Comparison of ENCODE assay signal across 1 cellular context in the genomic region with DNA sequence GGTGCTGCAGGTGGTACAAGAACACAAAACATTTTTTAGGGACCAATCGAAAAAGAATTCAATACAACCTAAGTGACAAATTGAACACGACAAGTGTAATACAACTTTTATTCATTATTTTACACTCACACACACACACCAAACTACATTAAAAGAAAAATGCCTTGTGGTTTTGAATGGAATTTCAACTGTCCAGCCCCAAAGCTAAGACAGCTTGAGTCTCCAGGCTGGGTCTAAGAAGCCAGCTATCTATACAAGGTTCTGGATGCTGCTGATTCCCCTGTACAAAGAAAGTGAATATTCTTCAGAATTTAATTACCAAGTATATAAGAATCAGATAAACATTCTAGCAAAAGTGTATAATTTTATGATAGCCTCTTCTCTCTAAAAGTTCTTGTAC.
TF ChIP-seq lines count a peak whose summit lies in the region.

No MANE protein-coding gene starts in this region.

TF ChIP-seq in SK-N-SH treated with all-trans-retinoic acid at 6 μM for 48 hours, 23 proteins besides CTCF, POLR2A, EP300 and RAD21 (continued from another document):
- TF ChIP-seq, protein P1, sequence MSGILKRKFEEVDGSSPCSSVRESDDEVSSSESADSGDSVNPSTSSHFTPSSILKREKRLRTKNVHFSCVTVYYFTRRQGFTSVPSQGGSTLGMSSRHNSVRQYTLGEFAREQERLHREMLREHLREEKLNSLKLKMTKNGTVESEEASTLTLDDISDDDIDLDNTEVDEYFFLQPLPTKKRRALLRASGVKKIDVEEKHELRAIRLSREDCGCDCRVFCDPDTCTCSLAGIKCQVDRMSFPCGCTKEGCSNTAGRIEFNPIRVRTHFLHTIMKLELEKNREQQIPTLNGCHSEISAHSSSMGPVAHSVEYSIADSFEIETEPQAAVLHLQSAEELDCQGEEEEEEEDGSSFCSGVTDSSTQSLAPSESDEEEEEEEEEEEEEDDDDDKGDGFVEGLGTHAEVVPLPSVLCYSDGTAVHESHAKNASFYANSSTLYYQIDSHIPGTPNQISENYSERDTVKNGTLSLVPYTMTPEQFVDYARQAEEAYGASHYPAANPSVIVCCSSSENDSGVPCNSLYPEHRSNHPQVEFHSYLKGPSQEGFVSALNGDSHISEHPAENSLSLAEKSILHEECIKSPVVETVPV (CRISPR knock-in tag; IDR thresholded peaks at IDR 0.05): no peak
- no peak for TF ChIP-seq GLIS3 (CRISPR knock-in tag; IDR thresholded peaks at IDR 0.05)
- no peak for TF ChIP-seq ZNF8 (CRISPR knock-in tag; IDR thresholded peaks at IDR 0.05)
- no peak for TF ChIP-seq TOX (CRISPR knock-in tag; IDR thresholded peaks at IDR 0.05; ENCODE audit: borderline replicate concordance)
- no peak for TF ChIP-seq CSDC2 (CRISPR knock-in tag; IDR thresholded peaks at IDR 0.05)
- no peak for TF ChIP-seq RARB (CRISPR knock-in tag; IDR thresholded peaks at IDR 0.05)
- TF ChIP-seq, protein P2, sequence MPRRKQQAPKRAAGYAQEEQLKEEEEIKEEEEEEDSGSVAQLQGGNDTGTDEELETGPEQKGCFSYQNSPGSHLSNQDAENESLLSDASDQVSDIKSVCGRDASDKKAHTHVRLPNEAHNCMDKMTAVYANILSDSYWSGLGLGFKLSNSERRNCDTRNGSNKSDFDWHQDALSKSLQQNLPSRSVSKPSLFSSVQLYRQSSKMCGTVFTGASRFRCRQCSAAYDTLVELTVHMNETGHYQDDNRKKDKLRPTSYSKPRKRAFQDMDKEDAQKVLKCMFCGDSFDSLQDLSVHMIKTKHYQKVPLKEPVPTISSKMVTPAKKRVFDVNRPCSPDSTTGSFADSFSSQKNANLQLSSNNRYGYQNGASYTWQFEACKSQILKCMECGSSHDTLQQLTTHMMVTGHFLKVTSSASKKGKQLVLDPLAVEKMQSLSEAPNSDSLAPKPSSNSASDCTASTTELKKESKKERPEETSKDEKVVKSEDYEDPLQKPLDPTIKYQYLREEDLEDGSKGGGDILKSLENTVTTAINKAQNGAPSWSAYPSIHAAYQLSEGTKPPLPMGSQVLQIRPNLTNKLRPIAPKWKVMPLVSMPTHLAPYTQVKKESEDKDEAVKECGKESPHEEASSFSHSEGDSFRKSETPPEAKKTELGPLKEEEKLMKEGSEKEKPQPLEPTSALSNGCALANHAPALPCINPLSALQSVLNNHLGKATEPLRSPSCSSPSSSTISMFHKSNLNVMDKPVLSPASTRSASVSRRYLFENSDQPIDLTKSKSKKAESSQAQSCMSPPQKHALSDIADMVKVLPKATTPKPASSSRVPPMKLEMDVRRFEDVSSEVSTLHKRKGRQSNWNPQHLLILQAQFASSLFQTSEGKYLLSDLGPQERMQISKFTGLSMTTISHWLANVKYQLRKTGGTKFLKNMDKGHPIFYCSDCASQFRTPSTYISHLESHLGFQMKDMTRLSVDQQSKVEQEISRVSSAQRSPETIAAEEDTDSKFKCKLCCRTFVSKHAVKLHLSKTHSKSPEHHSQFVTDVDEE (CRISPR knock-in tag; IDR thresholded peaks at IDR 0.05): no peak
- TF ChIP-seq TCF4 (CRISPR knock-in tag; IDR thresholded peaks at IDR 0.05; ENCODE audit: borderline replicate concordance): no peak
- TF ChIP-seq ZFP30 (CRISPR knock-in tag; IDR thresholded peaks at IDR 0.05): no peak
- no peak for TF ChIP-seq ARNTL (CRISPR knock-in tag; IDR thresholded peaks at IDR 0.05; ENCODE audit: borderline replicate concordance, low read depth)
- TF ChIP-seq ZC3H10 (CRISPR knock-in tag; IDR thresholded peaks at IDR 0.05): no peak
- TF ChIP-seq, protein P3, sequence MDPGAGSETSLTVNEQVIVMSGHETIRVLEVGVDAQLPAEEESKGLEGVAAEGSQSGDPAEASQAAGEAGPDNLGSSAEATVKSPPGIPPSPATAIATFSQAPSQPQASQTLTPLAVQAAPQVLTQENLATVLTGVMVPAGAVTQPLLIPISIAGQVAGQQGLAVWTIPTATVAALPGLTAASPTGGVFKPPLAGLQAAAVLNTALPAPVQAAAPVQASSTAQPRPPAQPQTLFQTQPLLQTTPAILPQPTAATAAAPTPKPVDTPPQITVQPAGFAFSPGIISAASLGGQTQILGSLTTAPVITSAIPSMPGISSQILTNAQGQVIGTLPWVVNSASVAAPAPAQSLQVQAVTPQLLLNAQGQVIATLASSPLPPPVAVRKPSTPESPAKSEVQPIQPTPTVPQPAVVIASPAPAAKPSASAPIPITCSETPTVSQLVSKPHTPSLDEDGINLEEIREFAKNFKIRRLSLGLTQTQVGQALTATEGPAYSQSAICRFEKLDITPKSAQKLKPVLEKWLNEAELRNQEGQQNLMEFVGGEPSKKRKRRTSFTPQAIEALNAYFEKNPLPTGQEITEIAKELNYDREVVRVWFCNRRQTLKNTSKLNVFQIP (CRISPR knock-in tag; IDR thresholded peaks at IDR 0.05; ENCODE audit: borderline replicate concordance, low read depth): no peak
